Comparison of ENCODE assay signal across 13 cellular contexts in genomic region chr6:16158943-16159557, GRCh38.
"Had no signal": no experiment of that assay in that cellular context is flagged by ENCODE, and none has a peak within 500 bp of the region (broad histone marks: within the 10 kb centered on the region; RNA-seq: fewer than 3 reads in every experiment).

No MANE protein-coding gene starts in this region.

- ATAC-seq: effector memory CD8-positive, alpha-beta T cell; gastroesophageal sphincter; SK-N-SH treated with all-trans-retinoic acid at 6 μM for 48 hours; stimulated activated memory B cell treated with anti-CD40 and anti-IgM and Interleukin-4, amounts not matched to agents 10 μg/mL and 1 μg/mL and 100 μg/mL, for 72 hours had no signal

- H3K4me3 ChIP-seq: gastroesophageal sphincter, hepatocyte had no signal

- H3K27me3 ChIP-seq: gastroesophageal sphincter, hepatocyte had no signal

- H3K36me3 ChIP-seq: gastroesophageal sphincter had no signal

- DNase-seq: activated CD4-positive, alpha-beta T cell treated with anti-CD3 and anti-CD28 coated beads for 1 hour; activated CD4-positive, alpha-beta T cell treated with anti-CD3 and anti-CD28 coated beads, Interleukin-2, amount 50 U/mL, for 48 hours; effector memory CD8-positive, alpha-beta T cell; erythroblast; stimulated activated CD4-positive, alpha-beta T cell treated with anti-CD3 and anti-CD28 coated beads, Interleukin-2, amount 100 ng/mL, for 48 hours; T-helper 1 cell; T1000; trophoblast cell had no signal

- H3K27ac ChIP-seq: gastroesophageal sphincter, hepatocyte, VCaP had no signal

- H3K9me3 ChIP-seq: gastroesophageal sphincter had no signal
